ENCODE assay signal across 1 cellular context in genomic region chr6:109002100-109002697, GRCh38.
TF ChIP-seq lines count a peak whose summit lies in the region.

No MANE protein-coding gene starts in this region.

TF ChIP-seq in WTC11, 78 proteins besides CTCF, POLR2A, EP300 and RAD21 (continued from another document):
- no peak for TF ChIP-seq AFF4 (CRISPR knock-in tag; IDR thresholded peaks at IDR 0.05; ENCODE audit: borderline replicate concordance)
TF ChIP-seq in WTC11: peak in this region for 0.
